Comparison of ENCODE assay signal across 1 cellular context in genomic region chr19:16627194-16627927, GRCh38.
TF ChIP-seq lines count a peak whose summit lies in the region.

No MANE protein-coding gene starts in this region.

TF ChIP-seq in HEK293, 187 proteins besides CTCF, POLR2A, EP300 and RAD21 (continued from another document and continues in another):
- TF ChIP-seq ZNF518A (tag by site-specific recombination; conservative IDR thresholded peaks at IDR 0.05; ENCODE audit: low read depth) (no peak), ZNF692 (tag by site-specific recombination; IDR thresholded peaks at IDR 0.05) (0 out of 2 replicates have a peak, but pooled peaks have one; percentile 13), ZNF707 (tag by site-specific recombination; IDR thresholded peaks at IDR 0.05) (no peak), ZNF548 (tag by site-specific recombination; IDR thresholded peaks at IDR 0.05) (no peak), ZFP41 (tag by site-specific recombination; IDR thresholded peaks at IDR 0.05; ENCODE audit: borderline replicate concordance) (no peak), ZNF626 (tag by site-specific recombination; IDR thresholded peaks at IDR 0.05) (no peak), ZNF354C (tag by site-specific recombination; IDR thresholded peaks at IDR 0.05; ENCODE audit: borderline replicate concordance, low read depth) (no peak), ZNF324 (tag by site-specific recombination; IDR thresholded peaks at IDR 0.05) (no peak), ZNF544 (tag by site-specific recombination; IDR thresholded peaks at IDR 0.05) (no peak), KLF1 (tag by site-specific recombination; IDR thresholded peaks at IDR 0.05) (no peak), ZSCAN4 (tag by site-specific recombination; IDR thresholded peaks at IDR 0.05) (no peak; the same call in 1 of the 2 replicates), ZNF37A (tag by site-specific recombination; IDR thresholded peaks at IDR 0.05) (no peak), HIC1 (tag by site-specific recombination; IDR thresholded peaks at IDR 0.05) (no peak), ZNF488 (tag by site-specific recombination; IDR thresholded peaks at IDR 0.05) (no peak), ZNF24 (tag by site-specific recombination; IDR thresholded peaks at IDR 0.05) (0 out of 2 replicates have a peak, but pooled peaks have one; percentile 20), ZNF610 (tag by site-specific recombination; IDR thresholded peaks at IDR 0.05; ENCODE audit: borderline replicate concordance) (no peak), ZNF155 (tag by site-specific recombination; IDR thresholded peaks at IDR 0.05) (no peak), ZNF747 (tag by site-specific recombination; IDR thresholded peaks at IDR 0.05) (no peak), ZFP37 (tag by site-specific recombination; IDR thresholded peaks at IDR 0.05) (peak; percentile 95), ZNF350 (tag by site-specific recombination; IDR thresholded peaks at IDR 0.05) (no peak), KLF16 (tag by site-specific recombination; IDR thresholded peaks at IDR 0.05) (0 out of 2 replicates have a peak, but pooled peaks have one; percentile 21), ZNF184 (tag by site-specific recombination; IDR thresholded peaks at IDR 0.05) (no peak), KLF8 (tag by site-specific recombination; IDR thresholded peaks at IDR 0.05) (peak; percentile 46; the same call in 1 of the 2 replicates), ZNF658 (tag by site-specific recombination; IDR thresholded peaks at IDR 0.05) (no peak), ZBTB49 (tag by site-specific recombination; IDR thresholded peaks at IDR 0.05; ENCODE audit: low read depth) (no peak), ZNF423 (tag by site-specific recombination; IDR thresholded peaks at IDR 0.05) (no peak), TSHZ1 (tag by site-specific recombination; IDR thresholded peaks at IDR 0.05; ENCODE audit: borderline replicate concordance) (no peak), ZNF221 (tag by site-specific recombination; IDR thresholded peaks at IDR 0.05; ENCODE audit: borderline replicate concordance) (no peak), GLI4 (tag by site-specific recombination; IDR thresholded peaks at IDR 0.05) (no peak), ZBTB8A (tag by site-specific recombination; IDR thresholded peaks at IDR 0.05) (no peak), RBAK (tag by site-specific recombination; IDR thresholded peaks at IDR 0.05) (no peak), SCRT2 (tag by site-specific recombination; IDR thresholded peaks at IDR 0.05) (peak; percentile 99), ZBTB10 (tag by site-specific recombination; IDR thresholded peaks at IDR 0.05) (0 out of 2 replicates have a peak, but pooled peaks have one; percentile 29), ZNF366 (tag by site-specific recombination; conservative IDR thresholded peaks at IDR 0.05) (no peak), ZNF391 (tag by site-specific recombination; IDR thresholded peaks at IDR 0.05; ENCODE audit: borderline replicate concordance, low read depth) (peak; percentile 48; the same call in 1 of the 2 replicates), ZNF114 (tag by site-specific recombination; IDR thresholded peaks at IDR 0.05) (no peak), ATF2 (tag by site-specific recombination; IDR thresholded peaks at IDR 0.05; ENCODE audit: low read depth) (no peak)
